Comparison of ENCODE assay signal across 35 cellular contexts in the genomic region with DNA sequence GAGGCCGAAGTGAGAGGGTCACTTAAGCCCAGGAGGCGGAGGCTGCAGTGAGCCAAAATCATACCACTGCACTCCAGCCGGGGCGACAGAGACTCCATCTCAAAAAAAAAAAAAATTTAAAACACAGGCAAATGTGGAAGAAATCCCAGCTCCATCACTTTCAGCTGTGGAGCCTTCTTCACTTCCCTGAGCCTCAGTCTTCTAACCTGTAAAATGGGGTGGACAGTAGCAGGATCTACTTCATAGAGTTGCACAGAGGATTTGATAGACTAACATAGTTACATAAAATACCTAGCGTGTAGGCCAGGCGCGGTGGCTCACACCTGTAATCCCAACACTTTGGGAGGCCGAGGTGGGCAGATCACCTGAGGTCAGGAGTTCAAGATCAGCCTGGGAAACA.
"Had no signal": no experiment of that assay in that cellular context is flagged by ENCODE, and none has a peak within 500 bp of the region (broad histone marks: within the 10 kb centered on the region; RNA-seq: fewer than 3 reads in every experiment).

No MANE protein-coding gene starts in this region.

- H3K4me3 ChIP-seq: MG63 had no signal

- H3K27ac ChIP-seq: KMS-11 had no signal

- DNase-seq: Karpas-422, MG63, MM.1S, MV-4-11, NCI-H1048, NCI-H1092, NCI-H1092 treated with DMSO at 0.1 percent for 48 hours, NCI-H1105, NCI-H1105 treated with DMSO at 0.1 percent for 48 hours, NCI-H1417, NCI-H1417 treated with DMSO at 0.1 percent for 48 hours, NCI-H1436, NCI-H1436 treated with DMSO at 0.1 percent for 48 hours, NCI-H146, NCI-H1694, NCI-H1694 treated with DMSO at 0.1 percent for 48 hours, NCI-H187, NCI-H187 treated with DMSO at 0.1 percent for 48 hours, NCI-H1930, NCI-H2029, NCI-H2029 treated with DMSO at 0.1 percent for 48 hours, NCI-H2081, NCI-H2081 treated with DMSO at 0.1 percent for 48 hours, NCI-H2107, NCI-H2171, NCI-H2171 treated with DMSO at 0.1 percent for 48 hours, NCI-H2227 treated with DMSO at 0.1 percent for 48 hours, NCI-H226, NCI-H345, NCI-H446, NCI-H446 treated with DMSO at 0.1 percent for 48 hours, NCI-H510A treated with DMSO at 0.1 percent for 48 hours, NCI-H524, NCI-H524 treated with DMSO at 0.1 percent for 48 hours had no signal

- H3K27me3 ChIP-seq: MG63 had no signal

- H3K36me3 ChIP-seq: MG63 had no signal

- H3K4me2 ChIP-seq: KMS-11 had no signal

- H3K9me3 ChIP-seq: MG63 had no signal

- H3K9ac ChIP-seq: KMS-11 had no signal
